In genomic region chr13:30078059-30078458, GRCh38 we compare ENCODE assay signal across 18 cellular contexts.
"Had no signal": no experiment of that assay in that cellular context is flagged by ENCODE, and none has a peak within 500 bp of the region (broad histone marks: within the 10 kb centered on the region; RNA-seq: fewer than 3 reads in every experiment).

No MANE protein-coding gene starts in this region.

- H3K36me3 ChIP-seq: cardiac muscle cell, esophagus squamous epithelium, transverse colon, vagina had no signal

- H3K27ac Mint-ChIP-seq: activated B cell treated with CpG ODN at 0.5 μM for 24 hours; activated CD4-positive, alpha-beta memory T cell treated with anti-CD3 and anti-CD28 coated beads for 36 hours; activated naive CD8-positive, alpha-beta T cell treated with anti-CD3 and anti-CD28 coated beads, Interleukin-2, amount 10 ng/mL, durations not matched to agents 7 days and 5 days; activated T-helper 17 cell treated with anti-CD3 and anti-CD28 coated beads, Interleukin-2, amount 50 U/mL, for 72 hours; natural killer cell; stimulated activated naive CD8-positive, alpha-beta T cell treated with anti-CD3 and anti-CD28 coated beads, Interleukin-15, Interleukin-2, amounts not matched to agents 100 ng/mL and 50 ng/mL, for 24 hours had no signal

- H3K9me3 Mint-ChIP-seq: activated B cell treated with CpG ODN at 0.5 μM for 24 hours; activated CD4-positive, alpha-beta memory T cell treated with anti-CD3 and anti-CD28 coated beads for 36 hours; activated naive CD8-positive, alpha-beta T cell treated with anti-CD3 and anti-CD28 coated beads, Interleukin-2, amount 10 ng/mL, durations not matched to agents 7 days and 5 days; activated T-helper 17 cell treated with anti-CD3 and anti-CD28 coated beads, Interleukin-2, amount 50 U/mL, for 72 hours; natural killer cell had no signal

- H3K27ac ChIP-seq: cardiac muscle cell, esophagus squamous epithelium, transverse colon, vagina had no signal

- H3K4me3 Mint-ChIP-seq: activated B cell treated with CpG ODN at 0.5 μM for 24 hours; activated CD4-positive, alpha-beta memory T cell treated with anti-CD3 and anti-CD28 coated beads for 36 hours; activated naive CD8-positive, alpha-beta T cell treated with anti-CD3 and anti-CD28 coated beads, Interleukin-2, amount 10 ng/mL, durations not matched to agents 7 days and 5 days; activated T-helper 17 cell treated with anti-CD3 and anti-CD28 coated beads, Interleukin-2, amount 50 U/mL, for 72 hours; natural killer cell; stimulated activated naive CD8-positive, alpha-beta T cell treated with anti-CD3 and anti-CD28 coated beads, Interleukin-15, Interleukin-2, amounts not matched to agents 100 ng/mL and 50 ng/mL, for 24 hours had no signal

- H3K4me1 Mint-ChIP-seq: activated B cell treated with CpG ODN at 0.5 μM for 24 hours; activated T-helper 17 cell treated with anti-CD3 and anti-CD28 coated beads, Interleukin-2, amount 50 U/mL, for 72 hours; natural killer cell had no signal

- ATAC-seq: activated T-helper 17 cell treated with anti-CD3 and anti-CD28 coated beads, Interleukin-2, amount 50 U/mL, for 72 hours; natural killer cell had no signal

- H3K36me3 Mint-ChIP-seq: activated CD4-positive, alpha-beta memory T cell treated with anti-CD3 and anti-CD28 coated beads for 36 hours; activated naive CD8-positive, alpha-beta T cell treated with anti-CD3 and anti-CD28 coated beads, Interleukin-2, amount 10 ng/mL, durations not matched to agents 7 days and 5 days; natural killer cell had no signal

- H3K4me3 ChIP-seq: cardiac muscle cell, esophagus squamous epithelium, transverse colon, vagina had no signal

- H3K27me3 Mint-ChIP-seq: activated CD4-positive, alpha-beta memory T cell treated with anti-CD3 and anti-CD28 coated beads for 36 hours; activated T-helper 17 cell treated with anti-CD3 and anti-CD28 coated beads, Interleukin-2, amount 50 U/mL, for 72 hours had no signal

- H3K27me3 ChIP-seq: cardiac muscle cell, transverse colon, vagina had no signal

- DNase-seq: activated B cell treated with CpG ODN at 0.5 μM for 24 hours; activated CD4-positive, alpha-beta memory T cell treated with anti-CD3 and anti-CD28 coated beads for 36 hours; activated CD4-positive, alpha-beta T cell treated with anti-CD3 and anti-CD28 coated beads for 4 hours; activated naive CD4-positive, alpha-beta T cell; activated naive CD8-positive, alpha-beta T cell treated with anti-CD3 and anti-CD28 coated beads, Interleukin-2, amount 10 ng/mL, durations not matched to agents 7 days and 5 days; activated T-cell treated with anti-CD3 and anti-CD28 coated beads, Interleukin-2, amount 50 U/mL, for 1 hour; amygdala; dermis blood vessel endothelial cell; effector memory CD4-positive, alpha-beta T cell; esophagus squamous epithelium; natural killer cell; stimulated activated CD4-positive, alpha-beta T cell treated with anti-CD3 and anti-CD28 coated beads, Interleukin-2, amount 100 ng/mL, for 24 hours; T-helper 9 cell; transverse colon had no signal

- H3K9me3 ChIP-seq: transverse colon, vagina had no signal

- H3K4me1 ChIP-seq: vagina had no signal
